ENCODE assay signal across 36 cellular contexts in genomic region chr2:206740800-206741199, GRCh38. TPM values are rescaled to one million over a fixed set of nuclear protein-coding genes. Genes with fewer than 3 reads are reported as not detected.
"Had no signal": no experiment of that assay in that cellular context is flagged by ENCODE, and none has a peak within 500 bp of the region (broad histone marks: within the 10 kb centered on the region; RNA-seq: fewer than 3 reads in every experiment).

No MANE protein-coding gene starts in this region.

- ATAC-seq: activated CD4-positive, alpha-beta T cell treated with anti-CD3 and anti-CD28 coated beads for 36 hours; activated CD8-positive, alpha-beta memory T cell treated with anti-CD3 and anti-CD28 coated beads, Interleukin-2, amount 10 ng/mL, durations not matched to agents 7 days and 5 days; activated CD8-positive, alpha-beta T cell treated with anti-CD3 and anti-CD28 coated beads, Interleukin-2, amount 10 ng/mL, durations not matched to agents 7 days and 5 days; activated naive CD8-positive, alpha-beta T cell treated with anti-CD3 and anti-CD28 coated beads, Interleukin-2, amount 50 U/mL, for 24 hours; foreskin keratinocyte; gastroesophageal sphincter; heart right ventricle had no signal

- DNase-seq: activated CD4-positive, alpha-beta memory T cell treated with anti-CD3 and anti-CD28 coated beads for 36 hours; activated CD4-positive, alpha-beta T cell treated with anti-CD3 and anti-CD28 coated beads for 36 hours; activated CD4-positive, alpha-beta T cell treated with anti-CD3 and anti-CD28 coated beads, Interleukin-2, amount 10 ng/mL, durations not matched to agents 24 days and 14 days; activated CD4-positive, CD25-positive, alpha-beta regulatory T cell; activated CD4-positive, CD25-positive, alpha-beta regulatory T cell treated with anti-CD3 and anti-CD28 coated beads, Interleukin-2, amount 50 U/mL, for 72 hours; activated CD8-positive, alpha-beta memory T cell treated with anti-CD3 and anti-CD28 coated beads, Interleukin-2, amount 10 ng/mL, durations not matched to agents 7 days and 5 days; activated CD8-positive, alpha-beta memory T cell treated with anti-CD3 and anti-CD28 coated beads, Interleukin-2, amount 50 U/mL, for 4 hours; activated CD8-positive, alpha-beta T cell treated with anti-CD3 and anti-CD28 coated beads, Interleukin-2, amount 10 ng/mL, durations not matched to agents 7 days and 5 days; activated effector memory CD4-positive, alpha-beta T cell treated with anti-CD3 and anti-CD28 coated beads, Interleukin-2, amount 50 U/mL, for 16 hours; activated naive CD4-positive, alpha-beta T cell treated with anti-CD3 and anti-CD28 coated beads for 36 hours; activated naive CD8-positive, alpha-beta T cell treated with anti-CD3 and anti-CD28 coated beads for 36 hours; activated naive CD8-positive, alpha-beta T cell treated with anti-CD3 and anti-CD28 coated beads, Interleukin-2, amount 50 U/mL, for 24 hours; activated T-cell treated with anti-CD3 and anti-CD28 coated beads, Interleukin-2, amount 50 U/mL, for 1 hour; activated T-cell treated with anti-CD3 and anti-CD28 coated beads, Interleukin-2, amount 50 U/mL, for 48 hours; adrenal gland; central memory CD4-positive, alpha-beta T cell; cerebellar nuclear complex; colonic mucosa; effector CD8-positive, alpha-beta T cell; esophagus squamous epithelium; foreskin keratinocyte; heart right ventricle; T-helper 2 cell had no signal

- FAIRE-seq: endometrium, endothelial cell of umbilical vein had no signal

- H3K4me3 ChIP-seq: adrenal gland, ascending aorta, breast epithelium, cardiac muscle cell, colonic mucosa, esophagus squamous epithelium, gastroesophageal sphincter, heart right ventricle had no signal

RNA-seq across cellular contexts. Expression of gene DYTN, which starts 22.6 kb away (rescaled TPM):
- total RNA-seq: activated CD4-positive, alpha-beta memory T cell treated with anti-CD3 and anti-CD28 coated beads for 36 hours; activated CD4-positive, alpha-beta T cell treated with anti-CD3 and anti-CD28 coated beads for 36 hours; activated CD4-positive, alpha-beta T cell treated with anti-CD3 and anti-CD28 coated beads, Interleukin-2, amount 10 ng/mL, durations not matched to agents 24 days and 14 days; activated CD8-positive, alpha-beta memory T cell treated with anti-CD3 and anti-CD28 coated beads for 36 hours; activated CD8-positive, alpha-beta memory T cell treated with anti-CD3 and anti-CD28 coated beads, Interleukin-2, amount 10 ng/mL, durations not matched to agents 7 days and 5 days; activated CD8-positive, alpha-beta T cell treated with anti-CD3 and anti-CD28 coated beads, Interleukin-2, amount 10 ng/mL, durations not matched to agents 7 days and 5 days; activated naive CD4-positive, alpha-beta T cell treated with anti-CD3 and anti-CD28 coated beads for 36 hours; activated naive CD8-positive, alpha-beta T cell treated with anti-CD3 and anti-CD28 coated beads for 36 hours; activated T-helper 1 cell treated with anti-CD3 and anti-CD28 coated beads, Interleukin-12 subunit alpha, Interleukin-12 subunit beta, Interleukin-2, Interleukin-4 antibody, amounts not matched to agents 30 ng/mL and 10 ng/mL and 1 ng/mL, durations not matched to agents 14 hours and 24 hours and 36 hours; activated T-helper 2 cell treated with anti-CD3 and anti-CD28 coated beads, Interferon-gamma antibody, Interleukin-2, Interleukin-4, amounts not matched to agents 10 μg/mL and 5 μg/mL and 100 μg/mL, durations not matched to agents 14 hours and 24 hours and 36 hours; adrenal gland; ascending aorta; breast epithelium; cardiac muscle cell; colonic mucosa; dermis microvascular lymphatic vessel endothelial cell; esophagus squamous epithelium; fibroblast of lung; foreskin keratinocyte; gastroesophageal sphincter; glomerular endothelial cell; heart right ventricle; T-helper 1 cell treated with Interleukin-12 subunit alpha and Interleukin-12 subunit beta and Interleukin-4 antibody, amounts not matched to agents 30 ng/mL and 1 ng/mL, for 36 hours had no signal

RNA-seq across cellular contexts. Expression of gene MDH1B, which starts 24.3 kb away (rescaled TPM):
- total RNA-seq: ascending aorta, endothelial cell of umbilical vein had no signal
